Comparison of ENCODE assay signal across 8 cellular contexts in the genomic region with DNA sequence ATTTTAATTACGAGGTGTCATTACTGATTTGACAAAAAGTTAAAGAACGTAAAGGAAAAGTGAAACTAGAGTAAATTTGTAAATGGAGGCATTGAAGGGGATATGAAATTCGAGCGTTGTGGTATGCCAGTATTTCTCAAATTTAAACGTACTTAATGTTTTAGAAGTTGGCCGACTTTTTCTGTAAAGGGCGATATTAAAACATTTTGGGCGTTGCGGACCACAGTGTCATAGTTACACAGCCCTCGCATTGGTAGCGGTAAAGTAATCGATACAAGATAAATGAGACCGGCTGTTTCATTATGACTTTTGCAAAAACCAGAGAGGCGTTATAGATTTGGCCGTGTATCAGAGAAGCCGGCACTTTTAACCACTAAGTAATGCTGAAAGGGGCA. TPM values are rescaled to one million over a fixed set of nuclear protein-coding genes. Genes with fewer than 3 reads are reported as not detected.
DNase-seq lines count a peak whose midpoint lies in the region; ATAC-seq and TF ChIP-seq lines count a peak whose summit lies in the region.

No MANE protein-coding gene starts in this region.

- peak overlapping the region; percentile 100 for H3K27ac Mint-ChIP-seq in activated T-cell treated with anti-CD3 and anti-CD28 coated beads, Interleukin-2, amount 50 U/mL, for 72 hours
- peak overlapping the region; percentile 93 for H3K27ac Mint-ChIP-seq in MCF 10A (ENCODE audit: low read depth, unreplicated experiment)

- POLR2A ChIA-PET in MCF 10A (lab: Yijun Ruan, JAX): interaction anchor here (0.6 to 18.7 kb wide), 35 partner anchors 9 to 1852 kb away, joined by 3 to 826 read pairs (median 4); a partner anchor contains a TSS

- peak; percentile 62 to 69 for ATAC-seq in activated T-cell treated with anti-CD3 and anti-CD28 coated beads, Interleukin-2, amount 50 U/mL, for 72 hours (replicated peaks in 1 of 2)
- no peak for ATAC-seq in mucosa of descending colon

- peak overlapping the region; percentile 33 for H3K27ac ChIP-seq in Karpas-422 (ENCODE audit: low read length)

- no peaks in the 10 kb centered on the region for H3K36me3 ChIP-seq in Karpas-422 (ENCODE audit: insufficient read depth, low read length)
- H3K36me3 ChIP-seq in mucosa of descending colon (ENCODE audit: low read depth): no peaks in the 10 kb centered on the region

- BruUV-seq in MCF 10A (replicated peaks; lab: Mats Ljungman, UMichigan): no TSS peak

- peak overlapping the region; percentile 91 to 97 for H3K4me3 Mint-ChIP-seq in activated T-cell treated with anti-CD3 and anti-CD28 coated beads, Interleukin-2, amount 50 U/mL, for 72 hours
- H3K4me3 Mint-ChIP-seq in MCF 10A (ENCODE audit: unreplicated experiment): peak overlapping the region; percentile 79

- intact Hi-C loops in MCF 10A (cut with micrococcal nuclease): no loop called here
- intact Hi-C loops in mucosa of descending colon (cut with DNase I, micrococcal nuclease): no loop called here

- peak overlapping the region; percentile 61 for H3K4me3 ChIP-seq in Karpas-422 (ENCODE audit: low read length)
- peak overlapping the region; percentile 33 for H3K4me3 ChIP-seq in mucosa of descending colon

- H3K9me3 ChIP-seq in Karpas-422 (ENCODE audit: low read length) (no peaks in the 10 kb centered on the region), mucosa of descending colon (no peaks in the 10 kb centered on the region)

- peak; percentile 57 to 62 for DNase-seq in activated T-cell treated with anti-CD3 and anti-CD28 coated beads, Interleukin-2, amount 50 U/mL, for 72 hours
- no peak for DNase-seq in activated T-cell treated with anti-CD3 and anti-CD28 coated beads, Interleukin-2, amount 50 U/mL, for 1 hour
- DNase-seq in Karpas-422: no peak
- no peak for DNase-seq in MCF 10A (ENCODE audit: unreplicated experiment)
- DNase-seq in mucosa of descending colon: no peak
- DNase-seq in NCI-H187 treated with DMSO at 0.1 percent for 48 hours (lab: John Stamatoyannopoulos, UW): no peak
- DNase-seq in GM03348 (ENCODE audit: low spot score): no peak
- DNase-seq in NCI-H345 (lab: John Stamatoyannopoulos, UW): no peak

- no peak for TF ChIP-seq CTCF in MCF 10A (IDR thresholded peaks at IDR 0.05; ENCODE audit: unreplicated experiment)
- no peak for TF ChIP-seq CTCF in mucosa of descending colon (IDR thresholded peaks at IDR 0.05)

- H3K36me3 Mint-ChIP-seq in activated T-cell treated with anti-CD3 and anti-CD28 coated beads, Interleukin-2, amount 50 U/mL, for 72 hours (ENCODE audit: insufficient read depth in 2 of 2): no peaks in the 10 kb centered on the region
- peaks cover 7% of the 10 kb centered on the region for H3K36me3 Mint-ChIP-seq in MCF 10A (ENCODE audit: insufficient read depth, unreplicated experiment)

- no peaks in the 10 kb centered on the region for H3K9me2 ChIP-seq in Karpas-422 (replicated peaks; ENCODE audit: insufficient read depth, low read length)

- peaks cover 56% of the 10 kb centered on the region for H3K4me1 Mint-ChIP-seq in activated T-cell treated with anti-CD3 and anti-CD28 coated beads, Interleukin-2, amount 50 U/mL, for 72 hours (ENCODE audit: low read depth)
- H3K4me1 Mint-ChIP-seq in MCF 10A (ENCODE audit: insufficient read depth, unreplicated experiment): peaks cover 5% of the 10 kb centered on the region

- H3K9me3 Mint-ChIP-seq in activated T-cell treated with anti-CD3 and anti-CD28 coated beads, Interleukin-2, amount 50 U/mL, for 72 hours: no peaks in the 10 kb centered on the region
- H3K9me3 Mint-ChIP-seq in MCF 10A (ENCODE audit: unreplicated experiment): no peaks in the 10 kb centered on the region

- no peaks in the 10 kb centered on the region for H3K27me3 ChIP-seq in Karpas-422 (ENCODE audit: low read length)

- CTCF ChIA-PET in MCF 10A (lab: Yijun Ruan, JAX): interaction anchor here (0.6 to 1.6 kb wide), 4 partner anchors 23 to 711 kb away, joined by 3 to 11 read pairs (median 4); a partner anchor contains a TSS

- no peaks in the 10 kb centered on the region for H3K79me2 ChIP-seq in Karpas-422 (ENCODE audit: low read length)

- H3K4me2 ChIP-seq in Karpas-422 (ENCODE audit: low read depth, low read length, poor library complexity, severe bottlenecking): peak overlapping the region; percentile 70

- no peaks in the 10 kb centered on the region for H3K27me3 Mint-ChIP-seq in activated T-cell treated with anti-CD3 and anti-CD28 coated beads, Interleukin-2, amount 50 U/mL, for 72 hours (ENCODE audit: low read depth)
- no peaks in the 10 kb centered on the region for H3K27me3 Mint-ChIP-seq in MCF 10A (ENCODE audit: insufficient read depth, unreplicated experiment)

- peak overlapping the region; percentile 76 for H3K9ac ChIP-seq in Karpas-422 (ENCODE audit: low read length)

- H2AFZ ChIP-seq in Karpas-422 (ENCODE audit: low read length): peak overlapping the region; percentile 65

- no peaks in the 10 kb centered on the region for H4K20me1 ChIP-seq in Karpas-422 (ENCODE audit: insufficient read depth, low read depth, low read length)

- H3K4me1 ChIP-seq in Karpas-422 (ENCODE audit: low read length): peaks cover 30% of the 10 kb centered on the region
- peaks cover 12% of the 10 kb centered on the region for H3K4me1 ChIP-seq in mucosa of descending colon (ENCODE audit: low read depth)

RNA-seq across cellular contexts. Expression of a gene that starts 39.6 kb away (rescaled TPM):
- not detected for total RNA-seq in activated T-cell treated with anti-CD3 and anti-CD28 coated beads, Interleukin-2, amount 50 U/mL, for 72 hours
- not detected in 2 replicates for total RNA-seq in Karpas-422 (2014; rRNA removed; shearing (Covaris generic); ENCODE audit: low replicate concordance)
- total RNA-seq in MCF 10A (2022) (not detected in 2 replicates), mucosa of descending colon (not detected)

Comparison
In these comparisons a context has a peak if more than half of its experiments do, and no peak if none do; other contexts are left out.
1. DNase-seq: peak in activated T-cell treated with anti-CD3 and anti-CD28 coated beads, Interleukin-2, amount 50 U/mL, for 72 hours (2 of 2); none in activated T-cell treated with anti-CD3 and anti-CD28 coated beads, Interleukin-2, amount 50 U/mL, for 1 hour (single experiment), Karpas-422 (single experiment), MCF 10A (single experiment), mucosa of descending colon (0 of 3), NCI-H187 treated with DMSO at 0.1 percent for 48 hours (single experiment), GM03348 (single experiment) and NCI-H345 (single experiment).